8 cellular contexts compared by ENCODE assay signal in the genomic region with DNA sequence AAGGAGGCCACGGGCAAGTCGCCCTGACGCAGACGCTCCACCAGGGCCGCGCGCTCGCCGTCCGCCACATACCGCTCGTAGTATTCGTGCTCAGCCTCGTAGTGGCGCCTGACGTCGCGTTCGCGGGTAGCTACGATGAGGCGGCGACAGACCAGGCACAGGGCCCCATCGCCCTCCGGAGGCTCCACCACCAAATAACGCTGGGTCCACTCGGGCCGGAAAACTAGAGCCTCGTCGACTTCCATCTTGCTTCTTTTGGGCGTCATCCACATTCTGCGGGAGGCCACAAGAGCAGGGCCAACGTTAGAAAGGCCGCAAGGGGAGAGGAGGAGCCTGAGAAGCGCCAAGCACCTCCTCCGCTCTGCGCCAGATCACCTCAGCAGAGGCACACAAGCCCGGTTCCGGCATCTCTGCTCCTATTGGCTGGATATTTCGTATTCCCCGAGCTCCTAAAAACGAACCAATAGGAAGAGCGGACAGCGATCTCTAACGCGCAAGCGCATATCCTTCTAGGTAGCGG. TPM values are rescaled to one million over a fixed set of nuclear protein-coding genes. Genes with fewer than 3 reads are reported as not detected.
DNase-seq lines count a peak whose midpoint lies in the region; ATAC-seq and TF ChIP-seq lines count a peak whose summit lies in the region.

A gene (minus strand): TSS at position 326 of the 520 bp plus-strand sequence. CDS start 54 bp downstream, at position 272.

- in situ Hi-C loops in IMR-90 (cut with MboI; ENCODE audit: low sequenced_read_pairs) = no loop called here

- H3K9me1 ChIP-seq in IMR-90 (ENCODE audit: insufficient read depth, low read length) = no peaks in the 10 kb centered on the region

- no peak for DNase-seq in IMR-90
- DNase-seq in body of pancreas = peak in 1 of 4 donors; percentile 99
- no peak for DNase-seq in kidney epithelial cell (ENCODE audit: low read depth)
- no peak for DNase-seq in NCI-H82 (lab: John Stamatoyannopoulos, UW)
- no peak for DNase-seq in DMS 273 (lab: John Stamatoyannopoulos, UW; ENCODE audit: unreplicated experiment)

- peak within 1 kb of the TSS; percentile 90 for H4K91ac ChIP-seq in IMR-90 (ENCODE audit: insufficient read depth, low read depth, low read length)

- H3K14ac ChIP-seq in IMR-90 (replicated peaks; ENCODE audit: low read depth, low read length) = peak within 1 kb of the TSS; percentile 97

- H3K4me1 ChIP-seq in IMR-90 (ENCODE audit: control insufficient read depth, insufficient read depth, low read length) (peaks cover 3% of the 10 kb centered on the region; the same call in 1 of the 2 replicates), body of pancreas (peaks cover 52% of the 10 kb centered on the region), stomach smooth muscle (ENCODE audit: control insufficient read depth, insufficient read depth, low read length) (peaks cover 29% of the 10 kb centered on the region)

- peak within 1 kb of the TSS; percentile 87 for H3K4ac ChIP-seq in IMR-90 (ENCODE audit: low read depth, low read length)

- H2BK120ac ChIP-seq in IMR-90 (ENCODE audit: low read depth, low read length) = peak within 1 kb of the TSS; percentile 89

- H4K8ac ChIP-seq in IMR-90 (ENCODE audit: low read depth in 2 of 2, low read length in 2 of 2) = peak within 1 kb of the TSS; percentile 36 to 94

- H3K27ac ChIP-seq in IMR-90 (ENCODE audit: insufficient read depth, low read length) = peak within 1 kb of the TSS; percentile 90
- peak within 1 kb of the TSS; percentile 93 to 99 (median 95) for H3K27ac ChIP-seq in body of pancreas
- peak within 1 kb of the TSS; percentile 99 for H3K27ac ChIP-seq in stomach smooth muscle (ENCODE audit: low read length)

- no peaks in the 10 kb centered on the region for H3K9me3 ChIP-seq in IMR-90 (ENCODE audit: control insufficient read depth, insufficient read depth, low read length)
- no peaks in the 10 kb centered on the region for H3K9me3 ChIP-seq in body of pancreas
- H3K9me3 ChIP-seq in stomach smooth muscle (ENCODE audit: control insufficient read depth in 2 of 2, low read length in 2 of 2) = no peaks in the 10 kb centered on the region

- no TSS peak for BruUV-seq in IMR-90 (replicated peaks; lab: Mats Ljungman, UMichigan)

- peak within 1 kb of the TSS; percentile 90 for H2BK5ac ChIP-seq in IMR-90 (ENCODE audit: low read depth, low read length, poor library complexity, severe bottlenecking)

- dilution Hi-C loops in IMR-90 (cut with HindIII; ENCODE audit: low sequenced_read_pairs, unreplicated experiment) = no loop called here

- intact Hi-C loops in IMR-90 (cut with micrococcal nuclease) (loop anchor here (2.0 kb wide), 1 partner anchor 264 kb away; no protein-coding TSS in a partner anchor), body of pancreas (cut with DNase I) (no loop called here)

- H3K18ac ChIP-seq in IMR-90 (ENCODE audit: low read depth, low read length) = peak within 1 kb of the TSS; percentile 65

- peak; percentile 91 for TF ChIP-seq POLR2A in IMR-90 (IDR thresholded peaks at IDR 0.05; ENCODE audit: low read depth, low read length)
- peak; percentile 88 to 95 (median 95) for TF ChIP-seq POLR2A in body of pancreas (IDR thresholded peaks at IDR 0.05)

- no peaks in the 10 kb centered on the region for H3K27me3 ChIP-seq in IMR-90 (ENCODE audit: control insufficient read depth, insufficient read depth, low read length)
- H3K27me3 ChIP-seq in body of pancreas = no peaks in the 10 kb centered on the region
- H3K27me3 ChIP-seq in kidney epithelial cell (ENCODE audit: control insufficient read depth, insufficient read depth, low read length) = no peaks in the 10 kb centered on the region
- H3K27me3 ChIP-seq in stomach smooth muscle (ENCODE audit: control insufficient read depth in 1 of 2, insufficient read depth in 2 of 2, low read length in 2 of 2) = no peaks in the 10 kb centered on the region

- H3K56ac ChIP-seq in IMR-90 (ENCODE audit: extremely low read depth, insufficient read depth, low read length) = peak within 1 kb of the TSS; percentile 92

- peaks cover 2 to 44% of the 10 kb centered on the region in 2 experiments for H3K79me1 ChIP-seq in IMR-90 (ENCODE audit: low read depth in 1 of 2, low read length in 2 of 2)

- H3K36me3 ChIP-seq in IMR-90 (ENCODE audit: control insufficient read depth, insufficient read depth, low read length) (peaks cover 1% of the 10 kb centered on the region; the same call in 1 of the 2 replicates), body of pancreas (replicated peaks in 1 of 2; ENCODE audit: insufficient read depth in 1 of 2, low read depth in 2 of 2) (peaks cover 0 to 2% of the 10 kb centered on the region in 2 donors), kidney epithelial cell (ENCODE audit: control insufficient read depth, insufficient read depth, low read length) (peaks cover under 1% of the 10 kb centered on the region), stomach smooth muscle (ENCODE audit: control insufficient read depth in 2 of 2, insufficient read depth in 2 of 2, low read length in 2 of 2) (peaks cover 3 to 14% of the 10 kb centered on the region in 2 donors)

- peak within 1 kb of the TSS; percentile 82 for H2AK5ac ChIP-seq in IMR-90 (ENCODE audit: low read depth, low read length)

- ATAC-seq in GM21528 (IDR thresholded peaks at IDR 0.05; ENCODE audit: low FRiP score, unreplicated experiment) = peak; percentile 89
- peak; percentile 91 for ATAC-seq in IMR-90 (ENCODE audit: low read depth)
- ATAC-seq in body of pancreas = peak; percentile 40

- TF ChIP-seq RAD21 in IMR-90 (IDR thresholded peaks at IDR 0.05; ENCODE audit: low read length) = peak; percentile 20; the same call in 1 of the 2 replicates

- H3K9ac ChIP-seq in IMR-90 (ENCODE audit: low read depth, low read length) (peak within 1 kb of the TSS; percentile 87), stomach smooth muscle (ENCODE audit: low read length in 2 of 2) (peak within 1 kb of the TSS; percentile 98 to 99)

- peak within 1 kb of the TSS; percentile 82 for H4K5ac ChIP-seq in IMR-90 (ENCODE audit: low read depth, low read length)

- peak within 1 kb of the TSS; percentile 96 for H2AFZ ChIP-seq in IMR-90 (replicated peaks; ENCODE audit: low read length, poor library complexity)

- H2BK15ac ChIP-seq in IMR-90 (ENCODE audit: low read depth, low read length) = peak within 1 kb of the TSS; percentile 75; the same call in 1 of the 3 replicates

- WGBS in IMR-90 (ENCODE audit: extremely low coverage in 2 of 2, insufficient read length in 1 of 2), 2 experiments = 0% methylated on average over 26 of the region's 48 CpGs; no CpG with 5 or more reads in 1 of the 2 experiments
- WGBS in body of pancreas, 2 donors = 0% methylated on average over 5 to 48 of the region's 48 CpGs

- CTCF ChIA-PET in IMR-90 (lab: Yijun Ruan, JAX) = interaction anchor here (1.0 to 1.4 kb wide), 2 partner anchors 120 to 264 kb away, joined by 3 read pairs; no protein-coding TSS in a partner anchor

- peak within 1 kb of the TSS; percentile 93 for H3K4me2 ChIP-seq in IMR-90 (ENCODE audit: low read depth, low read length)

- peak within 1 kb of the TSS; percentile 96 for H3K4me3 ChIP-seq in GM08714 (ENCODE audit: low read length)
- peak within 1 kb of the TSS; percentile 63 for H3K4me3 ChIP-seq in IMR-90 (ENCODE audit: insufficient read depth, low read depth, low read length)
- peak within 1 kb of the TSS; percentile 38 to 41 for H3K4me3 ChIP-seq in body of pancreas
- H3K4me3 ChIP-seq in kidney epithelial cell (ENCODE audit: low read depth, low read length) = peak within 1 kb of the TSS; percentile 77
- H3K4me3 ChIP-seq in stomach smooth muscle (ENCODE audit: low read length in 2 of 2) = peak within 1 kb of the TSS; percentile 84 to 96

- peak within 1 kb of the TSS; percentile 97 for H2AK9ac ChIP-seq in IMR-90 (replicated peaks; ENCODE audit: low read depth, low read length, poor library complexity)

- POLR2A ChIA-PET in IMR-90 (lab: Charles Lee; ENCODE audit: unreplicated experiment) = interaction anchor here (0.5 to 1.2 kb wide), 3 partner anchors 19 to 254 kb away, joined by 3 to 10 read pairs (median 3); no protein-coding TSS in a partner anchor

- peak within 1 kb of the TSS; percentile 44 for H2BK20ac ChIP-seq in IMR-90 (ENCODE audit: low read depth, low read length)

- peak within 1 kb of the TSS; percentile 99 for H3K23ac ChIP-seq in IMR-90 (ENCODE audit: low read depth, low read length)

- TF ChIP-seq CTCF in IMR-90 (conservative IDR thresholded peaks at IDR 0.05; ENCODE audit: low read depth, low read length) = peak; percentile 28
- TF ChIP-seq CTCF in body of pancreas (IDR thresholded peaks at IDR 0.05) = peak in 4 of 7 experiments; percentile 35 to 53 (median 46)
- peak; percentile 23 for TF ChIP-seq CTCF in kidney epithelial cell (IDR thresholded peaks at IDR 0.05; ENCODE audit: insufficient read depth, low read length, poor library complexity, severe bottlenecking)

- H4K20me1 ChIP-seq in IMR-90 (ENCODE audit: insufficient read depth, low read length) = peaks cover 22% of the 10 kb centered on the region; the same call in 1 of the 2 replicates

TF ChIP-seq in IMR-90, 13 proteins besides CTCF, POLR2A, EP300 and RAD21:
- TF ChIP-seq, protein P1, sequence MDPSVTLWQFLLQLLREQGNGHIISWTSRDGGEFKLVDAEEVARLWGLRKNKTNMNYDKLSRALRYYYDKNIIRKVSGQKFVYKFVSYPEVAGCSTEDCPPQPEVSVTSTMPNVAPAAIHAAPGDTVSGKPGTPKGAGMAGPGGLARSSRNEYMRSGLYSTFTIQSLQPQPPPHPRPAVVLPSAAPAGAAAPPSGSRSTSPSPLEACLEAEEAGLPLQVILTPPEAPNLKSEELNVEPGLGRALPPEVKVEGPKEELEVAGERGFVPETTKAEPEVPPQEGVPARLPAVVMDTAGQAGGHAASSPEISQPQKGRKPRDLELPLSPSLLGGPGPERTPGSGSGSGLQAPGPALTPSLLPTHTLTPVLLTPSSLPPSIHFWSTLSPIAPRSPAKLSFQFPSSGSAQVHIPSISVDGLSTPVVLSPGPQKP (IDR thresholded peaks at IDR 0.05; ENCODE audit: borderline replicate concordance, low read depth, low read length) = no peak
- TF ChIP-seq CHD1 (IDR thresholded peaks at IDR 0.05; ENCODE audit: low read depth, low read length) (no peak), CEBPB (IDR thresholded peaks at IDR 0.05; ENCODE audit: low read depth, low read length) (no peak), MXI1 (IDR thresholded peaks at IDR 0.05; ENCODE audit: borderline replicate concordance, low read depth, low read length) (peak; percentile 26; the same call in 1 of the 2 replicates)
TF ChIP-seq in IMR-90: peak in this region for 1.

RNA-seq across cellular contexts. Expression of the gene that starts here (rescaled TPM):
- 13.4 and 21.9 TPM in 2 replicates for total RNA-seq in IMR-90 (2012; rRNA removed)
- polyA plus RNA-seq in IMR-90 (2012; rRNA removed) = 4.7 and 6.4 TPM in 2 replicates
- 1.4 and 1.5 TPM in 2 replicates for polyA plus RNA-seq in IMR-90 (2012; cell fraction: cytosol; rRNA removed)
- polyA plus RNA-seq in IMR-90 (2012; cell fraction: nucleus; rRNA removed; ENCODE audit: low replicate concordance) = 2.9 and 9.6 TPM in 2 replicates
- 10 to 100 TPM in 1 of 2 donors, 1 to 10 TPM in 1; 9.1 to 10.9 TPM for total RNA-seq in body of pancreas
- 5.7 and 6.2 TPM in 2 replicates for total RNA-seq in kidney epithelial cell

Comparison
In these comparisons a context has a peak if more than half of its experiments do, and no peak if none do; other contexts are left out.
1. H3K4me3 ChIP-seq: peak in every context shown above with its lines; median percentile 96 in GM08714; 90 in stomach smooth muscle; 77 in kidney epithelial cell; 63 in IMR-90; 40 in body of pancreas.
2. ATAC-seq: peak in every context shown above with its lines; median percentile 91 in IMR-90; 89 in GM21528; 40 in body of pancreas.